Comparison of ENCODE assay signal across 19 cellular contexts in the genomic region with DNA sequence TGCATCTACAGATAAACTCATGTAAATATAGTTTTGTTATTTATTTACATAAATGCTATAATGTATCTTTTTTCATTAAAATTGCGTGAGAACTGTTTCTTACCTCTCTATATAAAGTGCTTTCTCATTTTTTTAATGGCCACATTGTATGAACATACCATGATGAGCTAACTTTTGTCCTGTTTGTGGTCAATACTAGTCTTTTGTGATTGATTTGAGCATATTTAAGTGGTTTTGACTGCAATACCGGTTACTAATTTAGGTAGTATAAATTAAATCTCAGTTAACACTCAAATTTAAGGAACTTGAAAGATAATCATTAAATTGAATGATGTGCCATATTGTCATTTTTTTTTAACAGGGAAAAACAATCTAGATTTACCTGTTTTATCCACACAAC.
DNase-seq lines count a peak whose midpoint lies in the region; ATAC-seq, FAIRE-seq and TF ChIP-seq lines count a peak whose summit lies in the region.
"Had no signal": no experiment of that assay in that cellular context is flagged by ENCODE, and none has a peak within 500 bp of the region (broad histone marks: within the 10 kb centered on the region; RNA-seq: fewer than 3 reads in every experiment).

No MANE protein-coding gene starts in this region.

- DNase-seq in NOMO-1 treated with DMSO at 0.1 percent for 48 hours (lab: John Stamatoyannopoulos, UW; ENCODE audit: unreplicated experiment) (peak; percentile 19), NOMO-1 treated with dmso at 0.1 percent for 144 hours (lab: John Stamatoyannopoulos, UW; ENCODE audit: unreplicated experiment) (no peak), SK-N-MC (ENCODE audit: low read depth, low spot score) (no peak), astrocyte (ENCODE audit: low read depth) (no peak), NCI-H146 treated with DMSO at 0.1 percent for 48 hours (lab: John Stamatoyannopoulos, UW; ENCODE audit: unreplicated experiment) (no peak), hippocampal formation (lab: John Stamatoyannopoulos, UW) (no peak)
- DNase-seq in CD4-positive, CD25-positive, alpha-beta regulatory T cell = no peak
- DNase-seq: foreskin melanocyte; mesendoderm; NCI-H1417; psoas muscle; stimulated activated CD8-positive, alpha-beta memory T cell treated with anti-CD3 and anti-CD28 coated beads, Interleukin-4, amount 100 ng/mL, for 48 hours had no signal

- H3K4me2 ChIP-seq in astrocyte (ENCODE audit: low read length) = peak overlapping the region; percentile 54

- peaks cover 32% of the 10 kb centered on the region for H3K4me1 ChIP-seq in CD4-positive, CD25-positive, alpha-beta regulatory T cell (ENCODE audit: control insufficient read depth, insufficient read depth, low read length, poor library complexity, severe bottlenecking)
- peaks cover 9% of the 10 kb centered on the region for H3K4me1 ChIP-seq in astrocyte (ENCODE audit: insufficient read depth, low read length)
- H3K4me1 ChIP-seq: breast epithelium had no signal

- H3K4me3 ChIP-seq in CD4-positive, CD25-positive, alpha-beta regulatory T cell (ENCODE audit: low read depth, low read length) = peak overlapping the region; percentile 59
- H3K4me3 ChIP-seq in SK-N-MC (peak overlapping the region; percentile 47), astrocyte (ENCODE audit: insufficient read depth, low read depth, low read length) (no peak overlapping the region)
- H3K4me3 ChIP-seq: breast epithelium, psoas muscle, smooth muscle cell, thoracic aorta had no signal

- H3K27me3 Mint-ChIP-seq in CD4-positive, CD25-positive, alpha-beta regulatory T cell = no peaks in the 10 kb centered on the region
- no peaks in the 10 kb centered on the region for H3K27me3 Mint-ChIP-seq in astrocyte (ENCODE audit: low read depth, unreplicated experiment)

- no peak overlapping the region for H2AFZ ChIP-seq in astrocyte (ENCODE audit: low read depth, low read length)

- H3K27ac Mint-ChIP-seq in CD4-positive, CD25-positive, alpha-beta regulatory T cell = peak overlapping the region in 1 of 3 donors; percentile 66
- no peak overlapping the region for H3K27ac Mint-ChIP-seq in astrocyte (ENCODE audit: unreplicated experiment)

- peak overlapping the region; percentile 53 for H3K27ac ChIP-seq in CD4-positive, CD25-positive, alpha-beta regulatory T cell (ENCODE audit: insufficient read depth, low read length, poor library complexity, severe bottlenecking)
- H3K27ac ChIP-seq in SK-N-MC (peak overlapping the region; percentile 86), astrocyte (ENCODE audit: low read depth, low read length) (no peak overlapping the region)
- H3K27ac ChIP-seq: 22Rv1, breast epithelium, epithelial cell of prostate, thoracic aorta had no signal

- H3K9me3 Mint-ChIP-seq in CD4-positive, CD25-positive, alpha-beta regulatory T cell = peaks cover 0 to 2% (median 0%) of the 10 kb centered on the region in 7 donors
- no peaks in the 10 kb centered on the region for H3K9me3 Mint-ChIP-seq in astrocyte (ENCODE audit: unreplicated experiment)

- no peak overlapping the region for H3K9ac ChIP-seq in SK-N-MC (ENCODE audit: insufficient read length)
- no peak overlapping the region for H3K9ac ChIP-seq in astrocyte (ENCODE audit: low read length)

- H3K4me3 Mint-ChIP-seq in CD4-positive, CD25-positive, alpha-beta regulatory T cell = peak overlapping the region in 2 of 4 donors; percentile 23 to 49
- H3K4me3 Mint-ChIP-seq in astrocyte (ENCODE audit: unreplicated experiment) = no peak overlapping the region

- no peak for ATAC-seq in CD4-positive, CD25-positive, alpha-beta regulatory T cell (ENCODE audit: low read depth in 2 of 2)
- no peak for ATAC-seq in HG03439 (IDR thresholded peaks at IDR 0.05; ENCODE audit: unreplicated experiment)

- no peaks in the 10 kb centered on the region for H3K27me3 ChIP-seq in CD4-positive, CD25-positive, alpha-beta regulatory T cell (ENCODE audit: control insufficient read depth, insufficient read depth, low read length)
- no peaks in the 10 kb centered on the region for H3K27me3 ChIP-seq in astrocyte (ENCODE audit: insufficient read depth, low read length)
- H3K27me3 ChIP-seq: breast epithelium had no signal

- no peak for TF ChIP-seq CTCF in astrocyte (IDR thresholded peaks at IDR 0.05; ENCODE audit: insufficient read depth, low read depth, low read length)

- peaks cover 16% of the 10 kb centered on the region for H3K36me3 Mint-ChIP-seq in CD4-positive, CD25-positive, alpha-beta regulatory T cell
- H3K36me3 Mint-ChIP-seq in astrocyte (ENCODE audit: low read depth, unreplicated experiment) = peaks cover 10% of the 10 kb centered on the region

- H3K36me3 ChIP-seq in CD4-positive, CD25-positive, alpha-beta regulatory T cell (ENCODE audit: control insufficient read depth, insufficient read depth, low read length) = peaks cover 16% of the 10 kb centered on the region
- peaks cover 14% of the 10 kb centered on the region; the same call in 1 of the 2 replicates for H3K36me3 ChIP-seq in SK-N-MC (ENCODE audit: insufficient read depth, low read length)
- no peaks in the 10 kb centered on the region for H3K36me3 ChIP-seq in astrocyte (ENCODE audit: insufficient read depth, low read length)
- H3K36me3 ChIP-seq: thoracic aorta had no signal

- no peak for FAIRE-seq in astrocyte (lab: Jason Lieb, UNC)
- FAIRE-seq: HTR-8/SVneo had no signal

- H4K20me1 ChIP-seq in astrocyte (ENCODE audit: insufficient read depth, low read length) = peaks cover 86% of the 10 kb centered on the region

- H3K79me2 ChIP-seq in astrocyte (ENCODE audit: insufficient read depth, low read length) = peaks cover 82% of the 10 kb centered on the region

- H3K4me1 Mint-ChIP-seq in CD4-positive, CD25-positive, alpha-beta regulatory T cell = peaks cover 56 to 90% (median 77%) of the 10 kb centered on the region in 4 donors
- peaks cover 10% of the 10 kb centered on the region for H3K4me1 Mint-ChIP-seq in astrocyte (ENCODE audit: low read depth, unreplicated experiment)

- H3K9me3 ChIP-seq in CD4-positive, CD25-positive, alpha-beta regulatory T cell (ENCODE audit: control insufficient read depth in 2 of 2, low read length in 2 of 2) = no peaks in the 10 kb centered on the region
- H3K9me3 ChIP-seq in SK-N-MC (ENCODE audit: low read depth, low read length) (no peaks in the 10 kb centered on the region), astrocyte (ENCODE audit: insufficient read depth, low read depth, low read length) (no peaks in the 10 kb centered on the region)
- H3K9me3 ChIP-seq: breast epithelium, psoas muscle, thoracic aorta had no signal
